Comparison of ENCODE assay signal across 11 cellular contexts in the genomic region with DNA sequence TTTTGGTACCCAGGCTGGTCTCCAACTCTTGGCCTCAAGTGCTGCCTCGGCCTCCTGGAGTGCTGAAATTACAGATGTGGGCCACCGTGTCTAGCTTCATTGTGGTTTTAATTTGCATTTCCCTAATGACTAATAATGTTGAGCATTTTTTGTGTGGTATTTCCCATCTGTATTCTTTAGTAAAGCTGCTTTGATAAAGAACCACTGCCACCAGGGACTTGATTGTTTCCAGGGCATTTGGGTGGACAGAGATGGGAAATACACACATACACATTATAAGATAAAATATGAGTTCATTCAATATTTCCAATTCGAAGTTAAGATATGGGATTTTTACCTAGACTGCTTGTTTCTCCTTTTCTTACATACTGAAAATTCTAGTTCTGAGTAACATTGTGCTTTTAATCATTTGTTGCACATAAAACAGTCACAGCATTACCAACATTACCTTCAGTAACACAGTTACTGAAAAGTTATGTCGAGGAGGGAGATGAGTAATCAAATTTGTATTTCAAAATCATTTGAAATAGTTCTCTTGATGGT. TPM values are rescaled to one million over a fixed set of nuclear protein-coding genes. Genes with fewer than 3 reads are reported as not detected.
DNase-seq lines count a peak whose midpoint lies in the region; ATAC-seq, FAIRE-seq and TF ChIP-seq lines count a peak whose summit lies in the region.
"Had no signal": no experiment of that assay in that cellular context is flagged by ENCODE, and none has a peak within 500 bp of the region (broad histone marks: within the 10 kb centered on the region; RNA-seq: fewer than 3 reads in every experiment).

No MANE protein-coding gene starts in this region.

- H3K36me3 ChIP-seq in stomach, result peaks cover 0 to 17% (median 14%) of the 10 kb centered on the region in 4 donors

- peak; percentile 83 for FAIRE-seq in GM18507 (lab: Jason Lieb, UNC)

- H3K27ac ChIP-seq in stomach, result no peak overlapping the region

- no peaks in the 10 kb centered on the region for H3K9me3 ChIP-seq in stomach

- 70 to 74% (median 71%) methylated on average over 4 of the region's 4 CpGs for WGBS in stomach, 5 donors

- ATAC-seq in GM21576 (IDR thresholded peaks at IDR 0.05; ENCODE audit: unreplicated experiment) (peak; percentile 76), HG03442 (IDR thresholded peaks at IDR 0.05; ENCODE audit: unreplicated experiment) (peak; percentile 71), GM19324 (IDR thresholded peaks at IDR 0.05; ENCODE audit: low FRiP score, unreplicated experiment) (no peak)
- ATAC-seq: esophagus mucosa had no signal

- DNase-seq in GM18507 (ENCODE audit: extremely low spot score, insufficient read length, low read depth) (no peak), epithelial cell of esophagus (ENCODE audit: low read depth) (peak; percentile 20), DMS114 treated with DMSO at 0.1 percent for 48 hours (lab: John Stamatoyannopoulos, UW; ENCODE audit: unreplicated experiment) (no peak), stomach (no peak), NCI-H526 (lab: John Stamatoyannopoulos, UW) (no peak)
- DNase-seq: activated CD4-positive, CD25-positive, alpha-beta regulatory T cell treated with anti-CD3 and anti-CD28 coated beads, Interleukin-2, amount 50 U/mL, for 72 hours; NCI-H1092 had no signal

- peaks cover 0 to 8% (median 0%) of the 10 kb centered on the region in 4 donors for H3K4me1 ChIP-seq in stomach

- no peak for TF ChIP-seq POLR2A in stomach (IDR thresholded peaks at IDR 0.05)

- intact Hi-C loops in stomach (cut with DNase I; ENCODE audit: low total_unique reads), result no loop called here

- no peaks in the 10 kb centered on the region for H3K27me3 ChIP-seq in stomach

- no peak overlapping the region for H3K4me3 ChIP-seq in epithelial cell of esophagus (ENCODE audit: low read length)
- no peak overlapping the region for H3K4me3 ChIP-seq in stomach

- TF ChIP-seq CTCF in epithelial cell of esophagus (IDR thresholded peaks at IDR 0.05; ENCODE audit: insufficient read depth, low read depth, low read length, missing control alignments) (no peak), stomach (IDR thresholded peaks at IDR 0.05) (no peak)

- no peak for TF ChIP-seq EP300 in stomach (IDR thresholded peaks at IDR 0.05)

RNA-seq across cellular contexts. Expression of a gene that starts 28.9 kb away (rescaled TPM):
- 10 to 100 TPM in 2 of 5 donors, 1 to 10 TPM in 2, under 1 TPM in 1; 0.58 to 45.1 (median 9.2) TPM for total RNA-seq in stomach
- polyA plus RNA-seq in stomach, result 10 to 100 TPM in 2 of 3 donors, 1 to 10 TPM in 1; 9.6 to 13.2 (median 10.2) TPM
